ENCODE assay signal across 18 cellular contexts in genomic region chr5:175436403-175436802, GRCh38. TPM values are rescaled to one million over a fixed set of nuclear protein-coding genes. Genes with fewer than 3 reads are reported as not detected.
DNase-seq lines count a peak whose midpoint lies in the region; ATAC-seq, FAIRE-seq and TF ChIP-seq lines count a peak whose summit lies in the region.
"Had no signal": no experiment of that assay in that cellular context is flagged by ENCODE, and none has a peak within 500 bp of the region (broad histone marks: within the 10 kb centered on the region; RNA-seq: fewer than 3 reads in every experiment).

No MANE protein-coding gene starts in this region.

- 34% methylated on average over 8 of the region's 8 CpGs for WGBS in HUES64
- 49 to 65% methylated on average over 8 of the region's 8 CpGs for WGBS in endodermal cell (ENCODE audit: insufficient coverage in 1 of 2, insufficient read length in 1 of 2), 2 experiments
- 76 to 79% methylated on average over 8 of the region's 8 CpGs for WGBS in pancreas, 2 donors

- no peak for ATAC-seq in pancreas
- no peak for ATAC-seq in T-helper 17 cell
- ATAC-seq: A549 had no signal

- peak; percentile 44 for DNase-seq in ELF-1 (ENCODE audit: low read depth, low spot score)
- DNase-seq in endodermal cell = peak; percentile 83
- DNase-seq in islet precursor cell = peak; percentile 67
- no peak for DNase-seq in NCI-H2081 (lab: John Stamatoyannopoulos, UW)
- no peak for DNase-seq in colonic mucosa
- no peak for DNase-seq in pancreas
- no peak for DNase-seq in T-helper 17 cell
- DNase-seq: CD4-positive, alpha-beta memory T cell; DMS153; DMS79; GF-D8; HCEC 1CT had no signal

- H3K4me3 ChIP-seq in HUES64 (ENCODE audit: low read length) (no peak overlapping the region), endodermal cell (ENCODE audit: low read length) (no peak overlapping the region), colonic mucosa (no peak overlapping the region), pancreas (no peak overlapping the region)
- H3K4me3 ChIP-seq: A549, BLaER1 had no signal

- H3K9ac ChIP-seq in HUES64 (ENCODE audit: low read depth, low read length) = no peak overlapping the region
- H3K9ac ChIP-seq in endodermal cell (ENCODE audit: extremely low read depth, low read length, poor library complexity, severe bottlenecking) = no peak overlapping the region
- H3K9ac ChIP-seq in colonic mucosa (ENCODE audit: low read depth in 2 of 2, low read length in 2 of 2) = no peak overlapping the region
- H3K9ac ChIP-seq: BLaER1 had no signal

- no peaks in the 10 kb centered on the region for H3K36me3 Mint-ChIP-seq in endodermal cell (ENCODE audit: low read depth)
- H3K36me3 Mint-ChIP-seq in T-helper 17 cell (ENCODE audit: low read depth) = no peaks in the 10 kb centered on the region
- H3K36me3 Mint-ChIP-seq: CD14-positive monocyte; CD4-positive, alpha-beta memory T cell had no signal

- TF ChIP-seq CTCF in endodermal cell (conservative IDR thresholded peaks at IDR 0.05) (no peak), colonic mucosa (IDR thresholded peaks at IDR 0.05) (no peak), pancreas (IDR thresholded peaks at IDR 0.05) (no peak)

- H3K9me3 ChIP-seq in HUES64 (ENCODE audit: insufficient read depth, low read depth, low read length) (no peaks in the 10 kb centered on the region), endodermal cell (ENCODE audit: control insufficient read depth, low read length) (no peaks in the 10 kb centered on the region), colonic mucosa (no peaks in the 10 kb centered on the region), pancreas (no peaks in the 10 kb centered on the region), T-helper 17 cell (ENCODE audit: control insufficient read depth, low read length, poor library complexity, severe bottlenecking) (no peaks in the 10 kb centered on the region)
- H3K9me3 ChIP-seq: A549, BLaER1 had no signal

- no peak for FAIRE-seq in pancreas (lab: Jason Lieb, UNC)
- FAIRE-seq: HTR-8/SVneo had no signal

- no peaks in the 10 kb centered on the region for H3K9me3 Mint-ChIP-seq in endodermal cell
- H3K9me3 Mint-ChIP-seq: CD4-positive, alpha-beta memory T cell had no signal

- H3K4me3 Mint-ChIP-seq in endodermal cell (no peak overlapping the region), T-helper 17 cell (no peak overlapping the region)
- H3K4me3 Mint-ChIP-seq: CD14-positive monocyte; CD4-positive, alpha-beta memory T cell had no signal

- H3K27ac Mint-ChIP-seq in endodermal cell (no peak overlapping the region), T-helper 17 cell (no peak overlapping the region)
- H3K27ac Mint-ChIP-seq: CD14-positive monocyte; CD4-positive, alpha-beta memory T cell had no signal

- H3K27ac ChIP-seq in HUES64 (ENCODE audit: low read depth, low read length) = peak overlapping the region; percentile 3; the same call in 1 of the 2 replicates
- no peak overlapping the region for H3K27ac ChIP-seq in endodermal cell (ENCODE audit: low read depth, low read length)
- no peak overlapping the region for H3K27ac ChIP-seq in colonic mucosa
- H3K27ac ChIP-seq in pancreas = no peak overlapping the region
- H3K27ac ChIP-seq: 22Rv1, A549, BLaER1 had no signal

- no peaks in the 10 kb centered on the region for H3K36me3 ChIP-seq in HUES64 (ENCODE audit: insufficient read depth, low read length)
- H3K36me3 ChIP-seq in endodermal cell (ENCODE audit: control insufficient read depth, insufficient read depth, low read length) = no peaks in the 10 kb centered on the region
- H3K36me3 ChIP-seq in colonic mucosa = no peaks in the 10 kb centered on the region
- H3K36me3 ChIP-seq in pancreas = no peaks in the 10 kb centered on the region
- H3K36me3 ChIP-seq: BLaER1 had no signal

- H3K27me3 ChIP-seq in HUES64 (ENCODE audit: insufficient read depth, low read length) = peaks cover 3% of the 10 kb centered on the region
- peaks cover 2% of the 10 kb centered on the region for H3K27me3 ChIP-seq in endodermal cell (ENCODE audit: control insufficient read depth, insufficient read depth, low read length, poor library complexity, severe bottlenecking)
- no peaks in the 10 kb centered on the region for H3K27me3 ChIP-seq in colonic mucosa
- H3K27me3 ChIP-seq in pancreas = no peaks in the 10 kb centered on the region
- H3K27me3 ChIP-seq: BLaER1 had no signal

- H3K27me3 Mint-ChIP-seq in endodermal cell (ENCODE audit: insufficient read depth) = peaks cover 9% of the 10 kb centered on the region
- H3K27me3 Mint-ChIP-seq in T-helper 17 cell = peaks cover 59% of the 10 kb centered on the region

- peaks cover 43% of the 10 kb centered on the region for H3K4me1 ChIP-seq in HUES64 (ENCODE audit: insufficient read depth, low read length)
- no peaks in the 10 kb centered on the region for H3K4me1 ChIP-seq in endodermal cell (ENCODE audit: control insufficient read depth, insufficient read depth, low read length)
- no peaks in the 10 kb centered on the region for H3K4me1 ChIP-seq in colonic mucosa
- H3K4me1 ChIP-seq in pancreas = no peaks in the 10 kb centered on the region
- H3K4me1 ChIP-seq: BLaER1 had no signal

- peaks cover 30% of the 10 kb centered on the region for H3K4me1 Mint-ChIP-seq in endodermal cell
- H3K4me1 Mint-ChIP-seq in T-helper 17 cell = peaks cover 3% of the 10 kb centered on the region
- H3K4me1 Mint-ChIP-seq: CD14-positive monocyte; CD4-positive, alpha-beta memory T cell had no signal

- intact Hi-C loops in colonic mucosa (cut with DNase I) = no loop called here
- intact Hi-C loops in pancreas (cut with DNase I) = no loop called here

RNA-seq across cellular contexts. Expression of gene DRD1, which starts 7.6 kb away (rescaled TPM):
- polyA plus RNA-seq in HUES64 (2013, experiment 1 of 2) = 0.30 TPM
- polyA plus RNA-seq in HUES64 (2013, experiment 2 of 2) = 0.44 TPM
- total RNA-seq in endodermal cell (under 1 TPM; 0.53 to 0.59 TPM), colonic mucosa (under 1 TPM in 1 of 2 donors, not detected in 1; 0.10 TPM), pancreas (under 1 TPM in 3 of 6 donors, not detected in 3; 0.05 to 0.06 (median 0.06) TPM), T-helper 17 cell (not detected)
- polyA plus RNA-seq in endodermal cell (2013, experiment 1 of 2) = 0.18 TPM
- 0.17 TPM for polyA plus RNA-seq in endodermal cell (2013, experiment 2 of 2)
- under 1 TPM; 0.04 to 0.21 TPM for polyA plus RNA-seq in pancreas
- total RNA-seq: CD4-positive, alpha-beta memory T cell had no signal
- polyA plus RNA-seq: CD14-positive monocyte; CD4-positive, alpha-beta memory T cell had no signal

RNA-seq across cellular contexts. Expression of gene SFXN1, which starts 42.0 kb away (rescaled TPM):
- 77.0 TPM for polyA plus RNA-seq in HUES64 (2013, experiment 1 of 2)
- polyA plus RNA-seq in HUES64 (2013, experiment 2 of 2) = 77.1 TPM
- total RNA-seq in endodermal cell = 100 to 1,000 TPM; 122 to 154 TPM
- 119 TPM for polyA plus RNA-seq in endodermal cell (2013, experiment 1 of 2)
- 106 TPM for polyA plus RNA-seq in endodermal cell (2013, experiment 2 of 2)
- total RNA-seq in colonic mucosa = 10 to 100 TPM; 71.9 to 95.7 TPM
- 10 to 100 TPM in 4 of 6 donors, 1 to 10 TPM in 2; 9.0 to 18.1 (median 12.1) TPM for total RNA-seq in pancreas
- 1 to 10 TPM; 4.3 to 6.2 TPM for polyA plus RNA-seq in pancreas
- 10 to 100 TPM; 59.4 to 88.3 TPM for total RNA-seq in T-helper 17 cell

Comparison
In these comparisons a context has a peak if more than half of its experiments do, and no peak if none do; other contexts are left out.
1. DNase-seq: peak in ELF-1 (single experiment), endodermal cell (single experiment) and islet precursor cell (single experiment); none in NCI-H2081 (0 of 2), colonic mucosa (single experiment), pancreas (0 of 6) and T-helper 17 cell (0 of 3).